In genomic region chr3:9349321-9350117, GRCh38 we compare ENCODE assay signal across 10 cellular contexts. TPM values are rescaled to one million over a fixed set of nuclear protein-coding genes. Genes with fewer than 3 reads are reported as not detected.
DNase-seq lines count a peak whose midpoint lies in the region; ATAC-seq, FAIRE-seq and TF ChIP-seq lines count a peak whose summit lies in the region.
"Had no signal": no experiment of that assay in that cellular context is flagged by ENCODE, and none has a peak within 500 bp of the region (broad histone marks: within the 10 kb centered on the region; RNA-seq: fewer than 3 reads in every experiment).

No MANE protein-coding gene starts in this region.

- H3K4me3 ChIP-seq in endothelial cell of umbilical vein (replicated peaks in 1 of 3; ENCODE audit: insufficient read depth in 1 of 3, low read depth in 1 of 3, low read length in 3 of 3) (no peak overlapping the region), body of pancreas (no peak overlapping the region)

- H2AFZ ChIP-seq in endothelial cell of umbilical vein (ENCODE audit: low read depth, low read length) = no peak overlapping the region

- DNase-seq in EH (ENCODE audit: low read depth) (peak; percentile 95), NCI-H69 (lab: John Stamatoyannopoulos, UW) (peak; percentile 53), endothelial cell of umbilical vein (ENCODE audit: low read depth, low spot score) (peak; percentile 52), neural crest cell (ENCODE audit: low read depth, low spot score) (no peak), body of pancreas (no peak)
- no peak for DNase-seq in stimulated activated CD4-positive, alpha-beta T cell treated with anti-CD3 and anti-CD28 coated beads, Interleukin-4, amount 100 ng/mL, for 1 hour
- DNase-seq in activated CD4-positive, alpha-beta T cell treated with anti-CD3 and anti-CD28 coated beads, Interleukin-2, amount 50 U/mL, for 48 hours = no peak
- DNase-seq: NCI-H774 had no signal

- dilution Hi-C loops in endothelial cell of umbilical vein (cut with MboI; ENCODE audit: extremely low pct_ligation_motif_present, low sequenced_read_pairs) = no loop called here

- no peak overlapping the region for H3K4me3 Mint-ChIP-seq in neural crest cell

- H3K4me1 ChIP-seq in endothelial cell of umbilical vein (ENCODE audit: control insufficient read depth, extremely low read depth, insufficient read depth, low read length) = peaks cover 11% of the 10 kb centered on the region
- peaks cover 25% of the 10 kb centered on the region for H3K4me1 ChIP-seq in body of pancreas

- CTCF ChIA-PET in endothelial cell of umbilical vein (lab: Charles Lee) = no interaction called here

- POLR2A ChIA-PET in endothelial cell of umbilical vein (lab: Charles Lee) = no interaction called here

- peaks cover 25% of the 10 kb centered on the region for H3K4me1 Mint-ChIP-seq in neural crest cell

- H3K27me3 Mint-ChIP-seq in neural crest cell (ENCODE audit: low read depth) = no peaks in the 10 kb centered on the region

- no peaks in the 10 kb centered on the region for H3K36me3 ChIP-seq in endothelial cell of umbilical vein (ENCODE audit: control insufficient read depth in 2 of 2, extremely low read depth in 1 of 2, insufficient read depth in 2 of 2, low read length in 2 of 2)
- H3K36me3 ChIP-seq in body of pancreas (replicated peaks in 1 of 2; ENCODE audit: insufficient read depth in 1 of 2, low read depth in 2 of 2) = no peaks in the 10 kb centered on the region

- intact Hi-C loops in endothelial cell of umbilical vein (cut with micrococcal nuclease) = loop anchor here (5.0 to 10.0 kb wide), 2 partner anchors 355 to 378 kb away; partner anchors contain the start of gene CPNE9
- intact Hi-C loops in body of pancreas (cut with DNase I) = no loop called here

- no peak overlapping the region for H3K4me2 ChIP-seq in endothelial cell of umbilical vein (ENCODE audit: insufficient read depth, low read length)

- H3K27ac Mint-ChIP-seq in neural crest cell (ENCODE audit: unreplicated experiment) = peak overlapping the region; percentile 38

- no peaks in the 10 kb centered on the region for H3K27me3 ChIP-seq in endothelial cell of umbilical vein (ENCODE audit: control insufficient read depth in 2 of 2, insufficient read depth in 2 of 2, low read length in 2 of 2)
- no peaks in the 10 kb centered on the region for H3K27me3 ChIP-seq in body of pancreas

- BruUV-seq in endothelial cell of umbilical vein (replicated peaks; lab: Mats Ljungman, UMichigan) = no TSS peak

- H3K27ac ChIP-seq in endothelial cell of umbilical vein (ENCODE audit: insufficient read depth, low read depth, low read length) (no peak overlapping the region), body of pancreas (no peak overlapping the region)

- H4K20me1 ChIP-seq in endothelial cell of umbilical vein (replicated peaks; ENCODE audit: control insufficient read depth, extremely low read depth, insufficient read depth, low read length) = no peaks in the 10 kb centered on the region

- WGBS in body of pancreas, 2 donors = 63 to 74% methylated on average over 2 of the region's 2 CpGs

- H3K9me3 ChIP-seq in endothelial cell of umbilical vein (replicated peaks; ENCODE audit: control insufficient read depth, insufficient read depth, low read length) (no peaks in the 10 kb centered on the region), body of pancreas (no peaks in the 10 kb centered on the region)

- no peak for ATAC-seq in HG02938 (IDR thresholded peaks at IDR 0.05; ENCODE audit: unreplicated experiment)
- no peak for ATAC-seq in body of pancreas
- ATAC-seq: activated CD4-positive, CD25-positive, alpha-beta regulatory T cell treated with anti-CD3 and anti-CD28 coated beads, Interleukin-2, amount 50 U/mL, for 24 hours had no signal

- no peaks in the 10 kb centered on the region for H3K79me2 ChIP-seq in endothelial cell of umbilical vein (ENCODE audit: control insufficient read depth, insufficient read depth, low read length)

- no peaks in the 10 kb centered on the region for H3K9me1 ChIP-seq in endothelial cell of umbilical vein (replicated peaks; ENCODE audit: control insufficient read depth, extremely low read depth, insufficient read depth, low read length)

- no peaks in the 10 kb centered on the region for H3K36me3 Mint-ChIP-seq in neural crest cell (ENCODE audit: low read depth)

- no peak for TF ChIP-seq CTCF in endothelial cell of umbilical vein (IDR thresholded peaks at IDR 0.05; ENCODE audit: extremely low read depth in 1 of 2, insufficient read depth in 1 of 2, low read depth in 1 of 2, low read length in 2 of 2)
- no peak for TF ChIP-seq CTCF in neural crest cell (conservative IDR thresholded peaks at IDR 0.05)
- TF ChIP-seq CTCF in body of pancreas (IDR thresholded peaks at IDR 0.05) = no peak

- H3K9ac ChIP-seq in endothelial cell of umbilical vein (replicated peaks; ENCODE audit: extremely low read depth, insufficient read depth, low read length) = no peak overlapping the region

- FAIRE-seq in endothelial cell of umbilical vein (lab: Jason Lieb, UNC) = peak; percentile 4

- TF ChIP-seq POLR2A in endothelial cell of umbilical vein (IDR thresholded peaks at IDR 0.05; ENCODE audit: low read depth, low read length) (no peak), body of pancreas (IDR thresholded peaks at IDR 0.05) (no peak)

- no peaks in the 10 kb centered on the region for H3K9me3 Mint-ChIP-seq in neural crest cell

TF ChIP-seq in endothelial cell of umbilical vein, 7 proteins besides CTCF, POLR2A, EP300 and RAD21:
- TF ChIP-seq FOS (IDR thresholded peaks at IDR 0.05; ENCODE audit: borderline replicate concordance, insufficient read depth, low read length) (peak; percentile 51), EZH2 (IDR thresholded peaks at IDR 0.05; ENCODE audit: borderline replicate concordance, low read depth, low read length, severe bottlenecking) (no peak), MYC (IDR thresholded peaks at IDR 0.05; ENCODE audit: low read depth, low read length) (no peak), GATA2 (IDR thresholded peaks at IDR 0.05; ENCODE audit: insufficient read depth, insufficient read length, low read depth, low read length) (no peak), MAX (IDR thresholded peaks at IDR 0.05; ENCODE audit: insufficient read depth, insufficient read length) (no peak), JUN (IDR thresholded peaks at IDR 0.05; ENCODE audit: borderline replicate concordance, insufficient read depth, insufficient read length, low read depth) (no peak), POLR2AphosphoS5 (IDR thresholded peaks at IDR 0.05; ENCODE audit: insufficient read depth, low read depth, low read length) (peak; percentile 47)

RNA-seq across cellular contexts. Expression of gene THUMPD3, which starts 13.3 kb away (rescaled TPM):
- total RNA-seq in endothelial cell of umbilical vein (22.7 and 26.5 TPM in 2 replicates), neural crest cell (56.9 and 61.0 TPM in 2 replicates), body of pancreas (10 to 100 TPM; 16.1 to 27.0 TPM)
- 10.0 and 10.5 TPM in 2 replicates for polyA plus RNA-seq in endothelial cell of umbilical vein
- polyA plus RNA-seq in endothelial cell of umbilical vein (2011; cell fraction: cytosol; rRNA removed) = 15.7 and 17.8 TPM in 2 replicates
- polyA plus RNA-seq in endothelial cell of umbilical vein (2011; cell fraction: nucleus; rRNA removed) = 13.4 and 13.5 TPM in 2 replicates
- polyA plus RNA-seq in endothelial cell of umbilical vein (2012) = 29.0 and 37.1 TPM in 2 replicates
- 19.3 and 33.5 TPM in 2 replicates for polyA minus RNA-seq in endothelial cell of umbilical vein
- 37.1 TPM for polyA minus RNA-seq in endothelial cell of umbilical vein (2011; cell fraction: cytosol; rRNA and poly(A)+ RNA removed)
- polyA minus RNA-seq in endothelial cell of umbilical vein (2011; cell fraction: nucleus; rRNA and poly(A)+ RNA removed) = 13.6 and 15.8 TPM in 2 replicates

RNA-seq across cellular contexts. Expression of gene SETD5, which starts 47.9 kb away (rescaled TPM):
- total RNA-seq in endothelial cell of umbilical vein (145 and 149 TPM in 2 replicates), neural crest cell (198 and 206 TPM in 2 replicates), body of pancreas (100 to 1,000 TPM in 1 of 2 donors, 10 to 100 TPM in 1; 64.3 to 102 TPM)
- polyA plus RNA-seq in endothelial cell of umbilical vein = 48.2 and 64.5 TPM in 2 replicates
- polyA plus RNA-seq in endothelial cell of umbilical vein (2011; cell fraction: cytosol; rRNA removed) = 42.1 and 44.2 TPM in 2 replicates
- polyA plus RNA-seq in endothelial cell of umbilical vein (2011; cell fraction: nucleus; rRNA removed) = 260 and 310 TPM in 2 replicates
- polyA plus RNA-seq in endothelial cell of umbilical vein (2012) = 56.6 and 64.1 TPM in 2 replicates
- polyA minus RNA-seq in endothelial cell of umbilical vein = 135 and 172 TPM in 2 replicates
- polyA minus RNA-seq in endothelial cell of umbilical vein (2011; cell fraction: cytosol; rRNA and poly(A)+ RNA removed) = 54.6 TPM
- polyA minus RNA-seq in endothelial cell of umbilical vein (2011; cell fraction: nucleus; rRNA and poly(A)+ RNA removed) = 250 and 314 TPM in 2 replicates

Comparison
In these comparisons a context has a peak if more than half of its experiments do, and no peak if none do; other contexts are left out.
1. DNase-seq: peak in EH (single experiment), NCI-H69 (single experiment) and endothelial cell of umbilical vein (single experiment); none in neural crest cell (single experiment), stimulated activated CD4-positive, alpha-beta T cell treated with anti-CD3 and anti-CD28 coated beads, Interleukin-4, amount 100 ng/mL, for 1 hour (single experiment), activated CD4-positive, alpha-beta T cell treated with anti-CD3 and anti-CD28 coated beads, Interleukin-2, amount 50 U/mL, for 48 hours (0 of 2) and body of pancreas (0 of 4).